In the genomic region with DNA sequence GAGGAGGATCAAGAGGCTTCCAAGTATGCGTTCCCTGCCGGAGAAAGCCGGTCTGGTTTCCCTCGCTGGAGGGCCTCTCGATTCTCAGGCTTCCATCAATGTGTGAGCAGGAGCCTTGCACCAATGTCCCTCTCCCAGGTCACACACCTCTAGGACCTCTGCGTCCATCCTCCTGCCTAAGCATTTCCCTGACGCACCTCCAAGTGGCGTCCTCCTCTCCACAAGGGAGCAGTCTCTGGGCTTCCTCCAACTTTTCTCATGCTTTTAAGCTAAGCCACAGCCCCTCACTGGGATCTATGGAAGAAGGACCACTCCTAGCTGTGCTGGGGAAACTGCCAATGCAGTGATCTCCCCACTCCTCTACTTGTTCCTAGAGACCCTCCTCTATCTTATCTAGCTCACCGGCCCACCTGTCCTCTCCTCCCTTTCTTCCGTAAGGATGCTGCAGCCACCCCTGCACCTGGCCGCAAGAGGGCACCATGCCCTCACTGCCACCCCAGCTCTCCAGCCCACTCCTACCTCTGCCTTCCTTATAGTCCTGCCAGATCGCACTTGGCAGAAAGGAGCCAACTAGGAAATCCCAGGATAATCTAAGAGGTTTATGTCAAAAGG, we compare ENCODE assay signal across 8 cellular contexts.
DNase-seq lines count a peak whose midpoint lies in the region; ATAC-seq and TF ChIP-seq lines count a peak whose summit lies in the region.

No MANE protein-coding gene starts in this region.

- TF ChIP-seq CTCF in fibroblast of villous mesenchyme (IDR thresholded peaks at IDR 0.05; ENCODE audit: insufficient read depth, low read depth, low read length), result peak; percentile 33
- peak; percentile 30 to 66 (median 58) for TF ChIP-seq CTCF in spleen (IDR thresholded peaks at IDR 0.05 in 8 of 11, conservative IDR thresholded peaks at IDR 0.05 in 3 of 11)

- H3K9me3 ChIP-seq in spleen, result no peaks in the 10 kb centered on the region

- H3K36me3 ChIP-seq in spleen, result no peaks in the 10 kb centered on the region

- in situ Hi-C loops in G401 (cut with HindIII; ENCODE audit: low sequenced_read_pairs), result no loop called here

- no peak overlapping the region for H3K27ac ChIP-seq in spleen

- H3K27me3 ChIP-seq in spleen (replicated peaks in 1 of 7), result peaks cover 0 to 48% (median 0%) of the 10 kb centered on the region in 7 donors

- H3K4me1 ChIP-seq in spleen, result no peaks in the 10 kb centered on the region

- intact Hi-C loops in spleen (cut with DNase I; ENCODE audit: low total_unique reads), result loop anchor here (5.0 kb wide), 1 partner anchor 259 kb away; the partner anchor contains the start of gene LRFN2

- no peak for TF ChIP-seq POLR2A in spleen (IDR thresholded peaks at IDR 0.05)

- H3K4me3 ChIP-seq in fibroblast of villous mesenchyme (ENCODE audit: low read depth, low read length) (no peak overlapping the region), spleen (no peak overlapping the region)

- no peak for ATAC-seq in GM19463 (IDR thresholded peaks at IDR 0.05; ENCODE audit: unreplicated experiment)

- WGBS in spleen, 5 donors, result 40 to 53% (median 42%) methylated on average over 12 of the region's 12 CpGs

- DNase-seq in G401 (ENCODE audit: low spot score), result peak; percentile 78
- DNase-seq in NCI-H1105 (lab: John Stamatoyannopoulos, UW), result peak; percentile 57
- DNase-seq in activated CD4-positive, alpha-beta T cell treated with anti-CD3 and anti-CD28 coated beads, Interleukin-2, amount 50 U/mL, for 48 hours, result peak; percentile 36 to 46
- no peak for DNase-seq in fibroblast of villous mesenchyme (ENCODE audit: low read depth)
- DNase-seq in spleen, result no peak
- DNase-seq in 8988T, result no peak
- no peak for DNase-seq in UCSD-AML1 (lab: John Stamatoyannopoulos, UW; ENCODE audit: unreplicated experiment)

Comparison
In these comparisons a context has a peak if more than half of its experiments do, and no peak if none do; other contexts are left out.
1. DNase-seq: peak in G401 (single experiment), NCI-H1105 (single experiment) and activated CD4-positive, alpha-beta T cell treated with anti-CD3 and anti-CD28 coated beads, Interleukin-2, amount 50 U/mL, for 48 hours (2 of 2); none in fibroblast of villous mesenchyme (single experiment), spleen (single experiment), 8988T (single experiment) and UCSD-AML1 (single experiment).